Comparison of ENCODE assay signal across 8 cellular contexts in the genomic region with DNA sequence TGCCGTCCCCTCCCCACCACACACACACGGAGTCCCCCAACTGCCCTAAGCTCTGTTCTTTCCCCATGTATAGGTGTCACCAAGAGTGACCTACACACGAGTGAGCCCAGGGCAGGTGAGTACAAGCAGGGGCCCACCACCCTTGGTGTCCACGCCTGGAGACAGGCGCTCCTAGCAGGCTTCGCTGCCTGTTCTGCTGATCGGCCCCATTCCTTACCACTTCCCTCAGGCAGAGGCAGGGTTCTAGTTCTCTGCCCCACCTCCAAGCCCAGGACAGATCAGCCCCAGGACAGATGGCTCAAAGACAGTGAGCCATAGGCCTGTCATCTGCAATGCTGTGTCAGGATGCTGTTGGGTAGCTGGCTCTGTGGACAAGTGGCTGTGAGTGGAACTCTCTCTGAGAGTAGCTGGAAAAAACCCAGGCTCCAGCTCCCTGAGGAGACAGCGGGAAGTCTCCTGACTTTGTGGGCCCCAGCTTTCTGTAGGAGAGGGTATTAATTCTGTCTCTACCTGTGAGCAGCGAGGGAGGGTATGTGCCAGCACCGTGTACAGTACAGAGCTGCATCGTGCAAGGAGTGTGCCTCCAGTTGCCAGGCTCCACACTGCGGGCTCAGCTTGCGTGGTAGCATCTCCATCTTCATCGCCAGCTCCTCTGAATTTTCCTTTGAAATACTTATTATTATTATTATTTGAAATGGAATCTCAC. TPM values are rescaled to one million over a fixed set of nuclear protein-coding genes. Genes with fewer than 3 reads are reported as not detected.
DNase-seq lines count a peak whose midpoint lies in the region; ATAC-seq and TF ChIP-seq lines count a peak whose summit lies in the region.

No MANE protein-coding gene starts in this region.

- no peaks in the 10 kb centered on the region for H3K9me3 Mint-ChIP-seq in endothelial cell (ENCODE audit: unreplicated experiment)

- no peaks in the 10 kb centered on the region for H3K9me2 ChIP-seq in OCI-LY7 (ENCODE audit: insufficient read depth, low read length)

- H3K27me3 ChIP-seq in neutrophil = peaks cover 63% of the 10 kb centered on the region

- DNase-seq in ELR (ENCODE audit: low read depth) = peak; percentile 82
- no peak for DNase-seq in OCI-LY7 (ENCODE audit: low spot score)
- no peak for DNase-seq in endothelial cell (ENCODE audit: low spot score)
- DNase-seq in GM13976 (ENCODE audit: low spot score) = no peak
- DNase-seq in DMS114 treated with DMSO at 0.1 percent for 48 hours (lab: John Stamatoyannopoulos, UW; ENCODE audit: unreplicated experiment) = no peak
- DNase-seq in NCI-H1417 treated with DMSO at 0.1 percent for 48 hours (lab: John Stamatoyannopoulos, UW) = no peak

- intact Hi-C loops in OCI-LY7 (cut with micrococcal nuclease; ENCODE audit: unreplicated experiment) = loop anchor here (10.0 kb wide), 2 partner anchors 195 to 425 kb away; no protein-coding TSS in a partner anchor

- peaks cover 15% of the 10 kb centered on the region; the same call in 1 of the 2 replicates for H3K36me3 ChIP-seq in OCI-LY7 (ENCODE audit: insufficient read depth, low read length)
- H3K36me3 ChIP-seq in neutrophil = peaks cover 8% of the 10 kb centered on the region

- CTCF ChIA-PET in OCI-LY7 (lab: Charles Lee; ENCODE audit: unreplicated experiment) = interaction anchor here (0.6 to 1.4 kb wide), 4 partner anchors 21 to 267 kb away, joined by 3 to 10 read pairs (median 4); no protein-coding TSS in a partner anchor

- peaks cover 13% of the 10 kb centered on the region for H3K36me3 Mint-ChIP-seq in endothelial cell (ENCODE audit: low read depth, unreplicated experiment)

- peaks cover 5% of the 10 kb centered on the region for H3K4me1 Mint-ChIP-seq in endothelial cell (ENCODE audit: unreplicated experiment)

- no peaks in the 10 kb centered on the region for H3K79me2 ChIP-seq in OCI-LY7 (ENCODE audit: insufficient read depth, low read depth, low read length)

- no peak for ATAC-seq in GM18867 (IDR thresholded peaks at IDR 0.05; ENCODE audit: unreplicated experiment)

- H3K27me3 Mint-ChIP-seq in endothelial cell (ENCODE audit: unreplicated experiment) = peaks cover 12% of the 10 kb centered on the region

- H2AFZ ChIP-seq in OCI-LY7 (ENCODE audit: low read length) = peak overlapping the region; percentile 68; the same call in 1 of the 2 replicates

- no peak overlapping the region for H3K27ac Mint-ChIP-seq in endothelial cell (ENCODE audit: unreplicated experiment)

- no peaks in the 10 kb centered on the region for H3K9me3 ChIP-seq in OCI-LY7 (ENCODE audit: low read length)
- H3K9me3 ChIP-seq in neutrophil = no peaks in the 10 kb centered on the region

- H3K4me3 Mint-ChIP-seq in endothelial cell (ENCODE audit: unreplicated experiment) = peak overlapping the region; percentile 89

- POLR2A ChIA-PET in OCI-LY7 (lab: Charles Lee) = interaction anchor here (0.5 kb wide), 1 partner anchor 1303 kb away, joined by 3 read pairs; no protein-coding TSS in a partner anchor

- no TSS peak for BruUV-seq in OCI-LY7 (replicated peaks; lab: Mats Ljungman, UMichigan)

- H3K4me2 ChIP-seq in OCI-LY7 (ENCODE audit: low read length) = peak overlapping the region; percentile 90

- in situ Hi-C loops in GM13976 (cut with MboI; ENCODE audit: low sequenced_read_pairs, unreplicated experiment) = no loop called here

- TF ChIP-seq CTCF in OCI-LY7 (conservative IDR thresholded peaks at IDR 0.05; ENCODE audit: low read length) (no peak), endothelial cell (IDR thresholded peaks at IDR 0.05; ENCODE audit: unreplicated experiment) (no peak), neutrophil (IDR thresholded peaks at IDR 0.05) (no peak), GM13976 (IDR thresholded peaks at IDR 0.05; ENCODE audit: borderline replicate concordance, control extremely low read depth, extremely low read depth, insufficient read depth, missing control alignments) (no peak)

- H3K27ac ChIP-seq in OCI-LY7 (ENCODE audit: low read depth, low read length, poor library complexity, severe bottlenecking) (no peak overlapping the region), neutrophil (peak overlapping the region; percentile 25)

- H4K20me1 ChIP-seq in OCI-LY7 (ENCODE audit: insufficient read depth, low read length) = no peaks in the 10 kb centered on the region

- H3K4me1 ChIP-seq in OCI-LY7 (ENCODE audit: insufficient read depth, low read length, poor library complexity, severe bottlenecking) (peaks cover 22% of the 10 kb centered on the region), neutrophil (ENCODE audit: control insufficient read depth in 1 of 2, insufficient read depth in 1 of 2, low read depth in 1 of 2, low read length in 1 of 2) (peaks cover 35 to 45% of the 10 kb centered on the region in 2 experiments)

- H3K4me3 ChIP-seq in OCI-LY7 (ENCODE audit: low read depth, low read length, poor library complexity, severe bottlenecking) = peak overlapping the region; percentile 72
- peak overlapping the region; percentile 72 to 73 for H3K4me3 ChIP-seq in neutrophil (ENCODE audit: low read depth in 1 of 2, low read length in 1 of 2)

RNA-seq across cellular contexts. Expression of gene TP53I13, which starts 0.9 kb away (rescaled TPM):
- 27.5 and 30.9 TPM in 2 replicates for total RNA-seq in OCI-LY7 (2014; rRNA removed; shearing (Covaris generic))
- total RNA-seq in OCI-LY7 (2022) (20.8 and 26.5 TPM in 2 replicates), endothelial cell (ENCODE audit: unreplicated experiment) (15.7 TPM)

RNA-seq across cellular contexts. Expression of gene ABHD15, which starts 2.6 kb away (rescaled TPM):
- total RNA-seq in OCI-LY7 (2014; rRNA removed; shearing (Covaris generic)) = 7.7 and 8.5 TPM in 2 replicates
- 13.9 and 15.3 TPM in 2 replicates for total RNA-seq in OCI-LY7 (2022)
- 1.7 TPM for total RNA-seq in endothelial cell (ENCODE audit: unreplicated experiment)

RNA-seq across cellular contexts. Expression of gene GIT1, which starts 20.1 kb away (rescaled TPM):
- total RNA-seq in OCI-LY7 (2014; rRNA removed; shearing (Covaris generic)) = 38.8 and 44.3 TPM in 2 replicates
- total RNA-seq in OCI-LY7 (2022) (60.2 and 69.6 TPM in 2 replicates), endothelial cell (ENCODE audit: unreplicated experiment) (116 TPM)

RNA-seq across cellular contexts. Expression of gene ANKRD13B, which starts 23.5 kb away (rescaled TPM):
- total RNA-seq in OCI-LY7 (2014; rRNA removed; shearing (Covaris generic)) = 17.8 and 22.8 TPM in 2 replicates
- 30.5 and 32.8 TPM in 2 replicates for total RNA-seq in OCI-LY7 (2022)
- 7.6 TPM for total RNA-seq in endothelial cell (ENCODE audit: unreplicated experiment)

RNA-seq across cellular contexts. Expression of gene CORO6, which starts 53.3 kb away (rescaled TPM):
- 3.9 and 5.9 TPM in 2 replicates for total RNA-seq in OCI-LY7 (2014; rRNA removed; shearing (Covaris generic))
- total RNA-seq in OCI-LY7 (2022) = 6.2 and 7.5 TPM in 2 replicates
- 13.0 TPM for total RNA-seq in endothelial cell (ENCODE audit: unreplicated experiment)
